1 cellular context compared by ENCODE assay signal in the genomic region with DNA sequence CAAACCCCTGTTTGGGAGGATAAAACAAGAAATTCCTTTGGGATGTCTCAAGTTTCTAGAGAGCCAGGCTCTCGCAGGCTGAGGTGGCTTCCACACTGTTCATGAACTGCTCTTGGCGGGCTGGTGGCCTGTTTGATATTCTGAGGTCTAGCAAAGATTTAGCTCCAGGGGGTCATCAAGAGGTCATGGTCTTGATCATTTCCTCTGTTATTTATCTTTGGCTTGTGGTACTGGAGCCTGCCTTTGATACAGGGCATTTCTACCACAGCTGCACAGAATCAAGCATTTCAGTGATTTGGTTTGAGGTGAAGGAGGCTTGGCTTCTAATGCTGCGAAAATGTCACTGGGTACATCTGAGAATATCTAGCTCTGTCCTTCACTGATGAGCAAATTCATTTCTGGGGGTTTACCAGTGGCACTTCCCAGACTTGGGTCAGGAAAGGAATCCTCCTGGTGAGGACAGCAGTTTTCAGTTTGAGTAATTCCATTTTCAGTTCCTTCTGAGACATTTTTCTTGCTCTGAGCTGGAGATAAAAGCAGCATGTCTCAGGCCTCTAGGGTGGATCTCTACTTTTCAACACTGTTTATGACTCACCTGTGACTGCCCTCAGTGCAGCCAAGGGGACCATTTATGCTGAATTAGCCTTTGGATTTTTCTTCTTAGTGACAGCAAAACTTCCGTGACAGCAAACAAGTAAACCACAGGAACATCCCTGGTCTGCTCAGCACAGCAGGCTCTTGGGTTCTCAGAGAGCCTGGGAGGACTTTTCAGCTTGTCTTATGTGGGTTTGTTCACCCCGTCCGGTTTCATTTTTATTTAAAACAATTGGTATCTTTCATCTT.
TF ChIP-seq lines count a peak whose summit lies in the region.

No MANE protein-coding gene starts in this region.

TF ChIP-seq in GM23338, 12 proteins besides CTCF, POLR2A, EP300 and RAD21 (continued from another document):
- TF ChIP-seq, protein P1, sequence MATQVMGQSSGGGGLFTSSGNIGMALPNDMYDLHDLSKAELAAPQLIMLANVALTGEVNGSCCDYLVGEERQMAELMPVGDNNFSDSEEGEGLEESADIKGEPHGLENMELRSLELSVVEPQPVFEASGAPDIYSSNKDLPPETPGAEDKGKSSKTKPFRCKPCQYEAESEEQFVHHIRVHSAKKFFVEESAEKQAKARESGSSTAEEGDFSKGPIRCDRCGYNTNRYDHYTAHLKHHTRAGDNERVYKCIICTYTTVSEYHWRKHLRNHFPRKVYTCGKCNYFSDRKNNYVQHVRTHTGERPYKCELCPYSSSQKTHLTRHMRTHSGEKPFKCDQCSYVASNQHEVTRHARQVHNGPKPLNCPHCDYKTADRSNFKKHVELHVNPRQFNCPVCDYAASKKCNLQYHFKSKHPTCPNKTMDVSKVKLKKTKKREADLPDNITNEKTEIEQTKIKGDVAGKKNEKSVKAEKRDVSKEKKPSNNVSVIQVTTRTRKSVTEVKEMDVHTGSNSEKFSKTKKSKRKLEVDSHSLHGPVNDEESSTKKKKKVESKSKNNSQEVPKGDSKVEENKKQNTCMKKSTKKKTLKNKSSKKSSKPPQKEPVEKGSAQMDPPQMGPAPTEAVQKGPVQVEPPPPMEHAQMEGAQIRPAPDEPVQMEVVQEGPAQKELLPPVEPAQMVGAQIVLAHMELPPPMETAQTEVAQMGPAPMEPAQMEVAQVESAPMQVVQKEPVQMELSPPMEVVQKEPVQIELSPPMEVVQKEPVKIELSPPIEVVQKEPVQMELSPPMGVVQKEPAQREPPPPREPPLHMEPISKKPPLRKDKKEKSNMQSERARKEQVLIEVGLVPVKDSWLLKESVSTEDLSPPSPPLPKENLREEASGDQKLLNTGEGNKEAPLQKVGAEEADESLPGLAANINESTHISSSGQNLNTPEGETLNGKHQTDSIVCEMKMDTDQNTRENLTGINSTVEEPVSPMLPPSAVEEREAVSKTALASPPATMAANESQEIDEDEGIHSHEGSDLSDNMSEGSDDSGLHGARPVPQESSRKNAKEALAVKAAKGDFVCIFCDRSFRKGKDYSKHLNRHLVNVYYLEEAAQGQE (IDR thresholded peaks at IDR 0.05; ENCODE audit: unreplicated experiment): no peak
- no peak for TF ChIP-seq POLR2AphosphoS5 (IDR thresholded peaks at IDR 0.05; ENCODE audit: low read depth)
